8 cellular contexts compared by ENCODE assay signal in genomic region chr5:178145965-178146820, GRCh38. TPM values are rescaled to one million over a fixed set of nuclear protein-coding genes. Genes with fewer than 3 reads are reported as not detected.
DNase-seq lines count a peak whose midpoint lies in the region; ATAC-seq and TF ChIP-seq lines count a peak whose summit lies in the region.

No MANE protein-coding gene starts in this region.

- H3K27me3 ChIP-seq in OCI-LY1 (ENCODE audit: insufficient read depth, low read length): no peaks in the 10 kb centered on the region
- H3K27me3 ChIP-seq in prostate gland (replicated peaks; ENCODE audit: insufficient read depth): no peaks in the 10 kb centered on the region

- no peaks in the 10 kb centered on the region for H3K9me2 ChIP-seq in OCI-LY1 (ENCODE audit: low read depth, low read length)

- no peak overlapping the region for H2AFZ ChIP-seq in OCI-LY1 (ENCODE audit: low read length)

- peaks cover 94% of the 10 kb centered on the region for H3K36me3 ChIP-seq in OCI-LY1 (ENCODE audit: insufficient read depth, low read length)
- H3K36me3 ChIP-seq in prostate gland: peaks cover 3 to 23% of the 10 kb centered on the region in 2 donors

- TF ChIP-seq CTCF in OCI-LY1 (IDR thresholded peaks at IDR 0.05; ENCODE audit: low read length): peak; percentile 82
- peak in 3 of 4 experiments; percentile 71 to 87 (median 74) for TF ChIP-seq CTCF in prostate gland (IDR thresholded peaks at IDR 0.05)

- H4K20me1 ChIP-seq in OCI-LY1 (ENCODE audit: insufficient read depth, low read length): no peaks in the 10 kb centered on the region

- no peaks in the 10 kb centered on the region for H3K79me2 ChIP-seq in OCI-LY1 (ENCODE audit: insufficient read depth, low read length)

- H3K9me3 ChIP-seq in OCI-LY1 (ENCODE audit: low read length) (no peaks in the 10 kb centered on the region), prostate gland (no peaks in the 10 kb centered on the region)

- WGBS in prostate gland: 55% methylated on average over 13 of the region's 14 CpGs

- H3K4me3 ChIP-seq in OCI-LY1 (ENCODE audit: low read depth, low read length, poor library complexity, severe bottlenecking) (no peak overlapping the region), prostate gland (no peak overlapping the region)

- no peak overlapping the region for H3K9ac ChIP-seq in OCI-LY1 (ENCODE audit: low read length)

- DNase-seq in NCI-H1436 treated with DMSO at 0.1 percent for 48 hours (lab: John Stamatoyannopoulos, UW) (peak; percentile 5), NCI-H1436 (lab: John Stamatoyannopoulos, UW) (no peak), activated T-cell treated with anti-CD3 and anti-CD28 coated beads for 4 hours (peak; percentile 63), fibroblast of gingiva (ENCODE audit: low read depth) (peak; percentile 42), prostate gland (ENCODE audit: low spot score) (peak; percentile 75)

- H3K4me1 ChIP-seq in OCI-LY1 (ENCODE audit: insufficient read depth, low read length, severe bottlenecking) (no peaks in the 10 kb centered on the region), prostate gland (replicated peaks) (no peaks in the 10 kb centered on the region)

- intact Hi-C loops in prostate gland (cut with DNase I): no loop called here

- no peak overlapping the region for H3K4me2 ChIP-seq in OCI-LY1 (ENCODE audit: low read length)

- H3F3A ChIP-seq in OCI-LY1 (ENCODE audit: insufficient read depth, low read length): no peaks in the 10 kb centered on the region

- no peak for TF ChIP-seq POLR2A in prostate gland (IDR thresholded peaks at IDR 0.05)

- ATAC-seq in HG03280 (IDR thresholded peaks at IDR 0.05; ENCODE audit: unreplicated experiment) (peak; percentile 69), GM18520 (IDR thresholded peaks at IDR 0.05; ENCODE audit: unreplicated experiment) (no peak)

- H3K27ac ChIP-seq in OCI-LY1 (ENCODE audit: low read depth, low read length, poor library complexity, severe bottlenecking) (no peak overlapping the region), prostate gland (no peak overlapping the region)

RNA-seq across cellular contexts. Expression of gene NHP2, which starts 7.5 kb away (rescaled TPM):
- 100 to 1,000 TPM; 270 to 284 TPM for total RNA-seq in prostate gland

RNA-seq across cellular contexts. Expression of gene RMND5B, which starts 15.4 kb away (rescaled TPM):
- total RNA-seq in prostate gland: 10 to 100 TPM; 33.7 to 39.1 TPM

RNA-seq across cellular contexts. Expression of gene N4BP3, which starts 32.9 kb away (rescaled TPM):
- 1 to 10 TPM; 2.3 to 4.7 TPM for total RNA-seq in prostate gland

RNA-seq across cellular contexts. Expression of gene GMCL2, which starts 41.0 kb away (rescaled TPM):
- 1 to 10 TPM in 1 of 2 donors, not detected in 1; 2.8 TPM for total RNA-seq in prostate gland

RNA-seq across cellular contexts. Expression of gene HNRNPAB, which starts 58.1 kb away (rescaled TPM):
- 100 to 1,000 TPM in 1 of 2 donors, 10 to 100 TPM in 1; 73.1 to 104 TPM for total RNA-seq in prostate gland
